23 cellular contexts compared by ENCODE assay signal in the genomic region with DNA sequence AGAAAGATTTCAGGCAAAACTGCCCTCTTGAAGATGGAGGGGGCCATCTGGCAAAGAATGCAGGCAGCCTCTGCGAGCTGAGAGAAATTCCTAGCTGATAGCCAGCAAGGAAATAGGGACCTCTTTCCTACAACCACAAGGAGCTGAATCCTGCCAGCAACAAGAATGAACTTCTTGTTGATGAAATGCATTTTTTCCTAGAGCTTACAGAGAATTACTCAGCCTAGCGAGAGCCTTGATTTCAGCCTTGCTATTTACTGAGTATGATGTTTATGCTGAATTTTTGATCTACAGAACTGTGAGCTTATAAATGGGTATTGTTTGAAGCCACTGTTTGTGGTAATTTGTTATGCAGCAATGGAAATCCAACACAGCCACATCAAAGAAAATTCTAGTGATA.
DNase-seq lines count a peak whose midpoint lies in the region; ATAC-seq and TF ChIP-seq lines count a peak whose summit lies in the region.
"Had no signal": no experiment of that assay in that cellular context is flagged by ENCODE, and none has a peak within 500 bp of the region (broad histone marks: within the 10 kb centered on the region; RNA-seq: fewer than 3 reads in every experiment).

No MANE protein-coding gene starts in this region.

- no peak overlapping the region for H3K4me2 ChIP-seq in PC-9

- TF ChIP-seq POLR2A in sigmoid colon (IDR thresholded peaks at IDR 0.05): no peak

- TF ChIP-seq CTCF in PC-9 (conservative IDR thresholded peaks at IDR 0.05) (no peak), choroid plexus epithelial cell (conservative IDR thresholded peaks at IDR 0.05; ENCODE audit: low read depth, low read length) (no peak), sigmoid colon (IDR thresholded peaks at IDR 0.05) (no peak)

- no peaks in the 10 kb centered on the region for H3K9me2 ChIP-seq in PC-9 (ENCODE audit: insufficient read depth)

- DNase-seq in COLO829 (ENCODE audit: low spot score) (peak; percentile 37), PC-9 (no peak), choroid plexus epithelial cell (ENCODE audit: low read depth) (peak; percentile 26), iris pigment epithelial cell (ENCODE audit: low read depth) (peak; percentile 31), sigmoid colon (no peak), NCI-H2107 (lab: John Stamatoyannopoulos, UW) (no peak)
- no peak for DNase-seq in NK-92 treated with Interleukin-12 subunit alpha and Interleukin-12 subunit beta, amount 100 ng/mL, for 24 hours (lab: John Stamatoyannopoulos, UW)
- DNase-seq: activated CD4-positive, alpha-beta T cell treated with anti-CD3 and anti-CD28 coated beads, Interleukin-2, amount 10 ng/mL, durations not matched to agents 7 days and 5 days; activated naive CD4-positive, alpha-beta T cell; activated T-cell treated with anti-CD3 and anti-CD28 coated beads, Interleukin-2, amount 50 U/mL, for 4 hours; DND-41; heart right ventricle; HFFc6; left cardiac atrium; NCI-H1048; NCI-H187 treated with DMSO at 0.1 percent for 48 hours; NCI-H524; right cardiac atrium; stimulated activated CD4-positive, alpha-beta T cell treated with anti-CD3 and anti-CD28 coated beads, Interleukin-2, amount 100 ng/mL, for 48 hours; SW 1271 had no signal

- peak overlapping the region; percentile 23; the same call in 1 of the 2 replicates for H2AFZ ChIP-seq in PC-9

- ATAC-seq in GM21825 (IDR thresholded peaks at IDR 0.05; ENCODE audit: unreplicated experiment): no peak
- ATAC-seq: activated T-cell treated with anti-CD3 and anti-CD28 coated beads, Interleukin-2, amount 50 U/mL, for 4 hours; heart right ventricle; left cardiac atrium; right cardiac atrium had no signal

- H3K4me3 ChIP-seq in PC-9: no peak overlapping the region
- no peak overlapping the region for H3K4me3 ChIP-seq in choroid plexus epithelial cell (ENCODE audit: low read depth, low read length)
- no peak overlapping the region for H3K4me3 ChIP-seq in sigmoid colon
- H3K4me3 ChIP-seq: cardiac muscle cell, heart right ventricle had no signal

- POLR2A ChIA-PET in PC-9 (lab: Charles Lee; ENCODE audit: unreplicated experiment): no interaction called here

- TF ChIP-seq EP300 in sigmoid colon (IDR thresholded peaks at IDR 0.05): no peak

- H3K36me3 ChIP-seq in PC-9 (ENCODE audit: low read depth): no peaks in the 10 kb centered on the region
- no peaks in the 10 kb centered on the region for H3K36me3 ChIP-seq in sigmoid colon
- H3K36me3 ChIP-seq: cardiac muscle cell, heart right ventricle had no signal

- H3K4me1 ChIP-seq in PC-9 (replicated peaks; ENCODE audit: insufficient read depth) (no peaks in the 10 kb centered on the region), sigmoid colon (no peaks in the 10 kb centered on the region)
- H3K4me1 ChIP-seq: heart right ventricle had no signal

- no TSS peak for BruUV-seq in PC-9 (replicated peaks; lab: Mats Ljungman, UMichigan)

- H3K27ac ChIP-seq in PC-9 (no peak overlapping the region), sigmoid colon (no peak overlapping the region)
- H3K27ac ChIP-seq: C4-2B, cardiac muscle cell, heart right ventricle had no signal

- H3K27me3 ChIP-seq in PC-9 (ENCODE audit: insufficient read depth, low read depth): no peaks in the 10 kb centered on the region
- H3K27me3 ChIP-seq in sigmoid colon: no peaks in the 10 kb centered on the region
- H3K27me3 ChIP-seq: cardiac muscle cell, heart right ventricle had no signal

- intact Hi-C loops in PC-9 (cut with micrococcal nuclease; ENCODE audit: unreplicated experiment) (no loop called here), sigmoid colon (cut with DNase I) (no loop called here)

- no peaks in the 10 kb centered on the region for H3F3A ChIP-seq in PC-9 (ENCODE audit: insufficient read depth, low read depth)

- H3K9me3 ChIP-seq in PC-9 (ENCODE audit: insufficient read depth, low read depth) (no peaks in the 10 kb centered on the region), sigmoid colon (no peaks in the 10 kb centered on the region)

- H3K79me2 ChIP-seq in PC-9 (ENCODE audit: low read depth): no peaks in the 10 kb centered on the region

- no peaks in the 10 kb centered on the region for H4K20me1 ChIP-seq in PC-9 (ENCODE audit: insufficient read depth)

- CTCF ChIA-PET in PC-9 (lab: Charles Lee): no interaction called here

- WGBS in sigmoid colon, 2 donors: 81 to 85% methylated on average over 2 of the region's 2 CpGs

Comparison
In these comparisons a context has a peak if more than half of its experiments do, and no peak if none do; other contexts are left out.
1. DNase-seq: peak in COLO829 (single experiment), choroid plexus epithelial cell (single experiment) and iris pigment epithelial cell (single experiment); none in PC-9 (0 of 2), sigmoid colon (single experiment), NCI-H2107 (single experiment) and NK-92 treated with Interleukin-12 subunit alpha and Interleukin-12 subunit beta, amount 100 ng/mL, for 24 hours (single experiment).